In the genomic region with DNA sequence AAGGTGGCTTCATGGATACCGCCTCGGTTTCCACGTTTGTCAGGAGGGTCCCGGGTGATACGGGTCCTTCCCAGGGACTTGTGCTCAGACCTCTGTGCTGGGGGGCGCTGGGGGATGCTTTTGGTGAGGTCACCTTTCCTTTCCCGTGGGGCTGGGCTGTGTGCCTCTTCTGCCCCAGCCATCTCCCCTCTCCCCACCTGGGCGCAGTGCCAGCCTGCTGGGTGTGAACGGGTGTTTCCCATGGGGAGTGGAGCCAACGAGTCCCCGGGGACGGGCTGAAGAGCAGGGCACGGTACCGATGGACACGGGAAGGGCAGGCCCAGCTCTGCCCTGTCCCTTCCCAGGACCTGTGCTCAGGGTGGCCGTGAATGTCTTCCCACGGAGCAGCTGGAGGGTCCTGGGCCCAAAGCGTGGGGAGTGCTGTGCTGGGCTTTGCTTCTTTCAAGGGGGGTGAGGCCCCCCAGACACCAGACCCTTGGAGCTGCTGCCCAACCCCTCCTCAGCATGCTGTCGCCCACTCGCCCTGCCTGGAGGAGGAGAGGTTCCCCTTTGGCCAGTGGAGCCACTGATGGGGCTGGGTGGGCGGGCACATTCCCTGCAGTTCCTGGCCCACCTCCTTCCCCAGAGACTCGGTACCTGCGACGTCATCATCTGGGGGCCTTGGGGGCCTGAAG, we compare ENCODE assay signal across 19 cellular contexts. TPM values are rescaled to one million over a fixed set of nuclear protein-coding genes. Genes with fewer than 3 reads are reported as not detected.
"Had no signal": no experiment of that assay in that cellular context is flagged by ENCODE, and none has a peak within 500 bp of the region (broad histone marks: within the 10 kb centered on the region; RNA-seq: fewer than 3 reads in every experiment).

No MANE protein-coding gene starts in this region.

- H3K27me3 ChIP-seq: adrenal gland, upper lobe of right lung had no signal

- DNase-seq: activated B cell treated with CpG ODN at 0.5 μM for 24 hours; activated CD4-positive, alpha-beta T cell treated with anti-CD3 and anti-CD28 coated beads for 48 hours; activated CD8-positive, alpha-beta memory T cell treated with anti-CD3 and anti-CD28 coated beads, Interleukin-2, amount 50 U/mL, for 4 hours; activated CD8-positive, alpha-beta T cell treated with anti-CD3 and anti-CD28 coated beads, Interleukin-2, amount 10 ng/mL, durations not matched to agents 7 days and 5 days; activated effector memory CD4-positive, alpha-beta T cell treated with anti-CD3 and anti-CD28 coated beads, Interleukin-2, amount 50 U/mL, for 16 hours; activated T-cell treated with anti-CD3 and anti-CD28 coated beads, Interleukin-2, amount 50 U/mL, for 48 hours; adrenal gland; cortex of kidney; effector CD8-positive, alpha-beta T cell; foreskin fibroblast; immature natural killer cell; mesendoderm; natural killer cell; small intestine; stimulated activated CD4-positive, alpha-beta T cell treated with anti-CD3 and anti-CD28 coated beads, Interleukin-4, amount 100 ng/mL, for 24 hours; stimulated activated naive CD4-positive, alpha-beta T cell; SW 1271; upper lobe of right lung had no signal

- FAIRE-seq: endothelial cell of umbilical vein, small intestine had no signal

- H3K9me3 ChIP-seq: adrenal gland, upper lobe of right lung had no signal

- H3K4me3 ChIP-seq: adrenal gland, upper lobe of right lung had no signal

- ATAC-seq: activated CD8-positive, alpha-beta T cell treated with anti-CD3 and anti-CD28 coated beads, Interleukin-2, amount 10 ng/mL, durations not matched to agents 7 days and 5 days had no signal

RNA-seq across cellular contexts. Expression of a gene that starts 19.9 kb away (rescaled TPM):
- total RNA-seq: activated B cell treated with CpG ODN at 0.5 μM for 24 hours; activated CD8-positive, alpha-beta T cell treated with anti-CD3 and anti-CD28 coated beads, Interleukin-2, amount 10 ng/mL, durations not matched to agents 7 days and 5 days; upper lobe of right lung had no signal
- polyA plus RNA-seq: endothelial cell of umbilical vein, immature natural killer cell had no signal
